1 cellular context compared by ENCODE assay signal in genomic region chr2:88092773-88093172, GRCh38.
TF ChIP-seq lines count a peak whose summit lies in the region.

No MANE protein-coding gene starts in this region.

TF ChIP-seq in K562, 482 proteins besides CTCF, POLR2A, EP300 and RAD21:
- no peak for TF ChIP-seq ZNF444 (CRISPR knock-in tag; IDR thresholded peaks at IDR 0.05)
- TF ChIP-seq NFE2 (IDR thresholded peaks at IDR 0.05; ENCODE audit: low read depth) = peak; percentile 51
- TF ChIP-seq NFIC (IDR thresholded peaks at IDR 0.05) = 0 out of 2 replicates have a peak, but pooled peaks have one; percentile 21
- TF ChIP-seq C11orf30 (IDR thresholded peaks at IDR 0.05; ENCODE audit: low read depth) = peak; percentile 58; the same call in 1 of the 2 replicates
- TF ChIP-seq TRIM28 (IDR thresholded peaks at IDR 0.05) = no peak
- TF ChIP-seq MEF2A (IDR thresholded peaks at IDR 0.05; ENCODE audit: control insufficient read depth, low read depth, low read length) = no peak
- 0 out of 2 replicates have a peak, but pooled peaks have one; percentile 8 for TF ChIP-seq CEBPB (tag; IDR thresholded peaks at IDR 0.05)
- TF ChIP-seq MAFG (tag; conservative IDR thresholded peaks at IDR 0.05) = peak; percentile 75
- no peak for TF ChIP-seq ARID1B (IDR thresholded peaks at IDR 0.05)
- TF ChIP-seq ZNF316 (IDR thresholded peaks at IDR 0.05) = peak; percentile 35; the same call in 1 of the 2 replicates
- no peak for TF ChIP-seq ZNF592 (IDR thresholded peaks at IDR 0.05)
- TF ChIP-seq KDM2B (CRISPR knock-in tag; IDR thresholded peaks at IDR 0.05) = no peak
- TF ChIP-seq RAD51 (IDR thresholded peaks at IDR 0.05; ENCODE audit: borderline replicate concordance, low read depth) = no peak
